ENCODE assay signal across 18 cellular contexts in the genomic region with DNA sequence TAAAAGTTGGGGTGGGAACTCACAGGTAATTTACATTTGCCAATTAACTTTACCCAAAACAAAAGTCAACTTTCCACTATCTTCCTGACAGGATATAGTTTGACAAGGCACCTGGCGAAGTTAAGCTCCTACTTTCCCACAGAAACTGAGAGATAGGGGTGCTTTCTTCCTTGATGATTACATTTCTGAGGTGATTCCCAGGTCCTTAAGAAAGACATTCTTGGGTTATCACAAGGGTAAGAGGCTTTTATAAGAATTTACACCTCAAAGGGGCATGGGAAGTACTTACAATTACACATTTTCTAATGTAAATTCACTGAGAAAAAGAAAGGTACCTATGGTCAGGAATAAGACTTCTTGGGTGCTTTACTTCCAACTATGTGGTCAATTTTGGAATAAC.
"Had no signal": no experiment of that assay in that cellular context is flagged by ENCODE, and none has a peak within 500 bp of the region (broad histone marks: within the 10 kb centered on the region; RNA-seq: fewer than 3 reads in every experiment).

No MANE protein-coding gene starts in this region.

- H3K9me3 ChIP-seq: esophagus muscularis mucosa, gastroesophageal sphincter, heart left ventricle, left lung, lower lobe of right lung had no signal

- H3K4me1 Mint-ChIP-seq: naive thymus-derived CD4-positive, alpha-beta T cell had no signal

- H3K27ac ChIP-seq: coronary artery, dorsolateral prefrontal cortex, esophagus muscularis mucosa, foreskin keratinocyte, gastroesophageal sphincter, heart left ventricle, hepatocyte, left lung, lower lobe of right lung had no signal

- H3K4me2 ChIP-seq: hepatocyte had no signal

- H3K36me3 ChIP-seq: esophagus muscularis mucosa, gastroesophageal sphincter, heart left ventricle, left lung, lower lobe of right lung had no signal

- H3K27me3 Mint-ChIP-seq: naive thymus-derived CD4-positive, alpha-beta T cell had no signal

- H3K4me3 Mint-ChIP-seq: naive thymus-derived CD4-positive, alpha-beta T cell had no signal

- DNase-seq: dermis blood vessel endothelial cell; dorsolateral prefrontal cortex; effector CD4-positive, alpha-beta T cell; effector memory CD4-positive, alpha-beta T cell; foreskin keratinocyte; heart left ventricle; hypothalamus; left cardiac atrium; left lung; left ventricle myocardium superior; lower lobe of right lung; mesenchymal stem cell; midbrain; naive thymus-derived CD4-positive, alpha-beta T cell had no signal

- H3K4me3 ChIP-seq: coronary artery, dorsolateral prefrontal cortex, esophagus muscularis mucosa, gastroesophageal sphincter, heart left ventricle, hepatocyte, left lung, lower lobe of right lung had no signal

- ATAC-seq: foreskin keratinocyte; gastroesophageal sphincter; heart left ventricle; left cardiac atrium; left lung; left ventricle myocardium superior; lower lobe of right lung; naive thymus-derived CD4-positive, alpha-beta T cell had no signal

- H2AFZ ChIP-seq: hepatocyte had no signal

- H3K27me3 ChIP-seq: dorsolateral prefrontal cortex, esophagus muscularis mucosa, foreskin keratinocyte, gastroesophageal sphincter, heart left ventricle, hepatocyte, left lung had no signal

- H3K79me2 ChIP-seq: hepatocyte had no signal

- H3K36me3 Mint-ChIP-seq: naive thymus-derived CD4-positive, alpha-beta T cell had no signal

- H3K4me1 ChIP-seq: esophagus muscularis mucosa, foreskin keratinocyte, gastroesophageal sphincter, heart left ventricle, left lung, lower lobe of right lung had no signal

- H3K27ac Mint-ChIP-seq: naive thymus-derived CD4-positive, alpha-beta T cell had no signal
